Comparison of ENCODE assay signal across 15 cellular contexts in the genomic region with DNA sequence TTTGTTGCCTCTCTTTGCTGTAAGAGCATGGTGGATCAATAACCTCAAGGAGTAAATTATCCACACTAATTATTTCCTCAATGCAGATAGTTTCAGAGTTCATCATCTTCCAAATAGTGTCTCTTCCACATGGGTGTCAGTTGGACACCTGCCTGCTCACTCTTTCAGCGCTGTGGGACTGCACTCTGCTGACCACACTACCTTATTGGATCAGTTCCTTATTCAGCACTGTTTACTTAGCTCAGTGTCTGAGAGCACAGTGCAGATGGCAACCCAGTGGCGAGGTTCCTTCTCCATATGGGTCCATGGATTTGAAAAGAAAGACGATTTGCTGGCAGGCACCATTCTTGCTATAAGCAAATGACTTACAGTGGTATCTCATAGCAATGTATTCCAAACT.
"Had no signal": no experiment of that assay in that cellular context is flagged by ENCODE, and none has a peak within 500 bp of the region (broad histone marks: within the 10 kb centered on the region; RNA-seq: fewer than 3 reads in every experiment).

No MANE protein-coding gene starts in this region.

- H3K27ac ChIP-seq: body of pancreas, gastroesophageal sphincter, right atrium auricular region, skin epidermis, stomach, thoracic aorta, uterus had no signal

- H3K4me1 ChIP-seq: body of pancreas, gastroesophageal sphincter, right atrium auricular region, stomach, uterus had no signal

- H3K4me3 Mint-ChIP-seq: activated CD4-positive, alpha-beta T cell treated with anti-CD3 and anti-CD28 coated beads, Interleukin-2, amount 10 ng/mL, durations not matched to agents 7 days and 5 days; activated naive CD4-positive, alpha-beta T cell treated with anti-CD3 and anti-CD28 coated beads for 36 hours; central memory CD8-positive, alpha-beta T cell had no signal

- H3K27me3 Mint-ChIP-seq: central memory CD8-positive, alpha-beta T cell had no signal

- ATAC-seq: body of pancreas, gastroesophageal sphincter had no signal

- H3K9me3 ChIP-seq: body of pancreas, gastroesophageal sphincter, right atrium auricular region, stomach, thoracic aorta, uterus had no signal

- H3K27ac Mint-ChIP-seq: activated CD4-positive, alpha-beta T cell treated with anti-CD3 and anti-CD28 coated beads, Interleukin-2, amount 10 ng/mL, durations not matched to agents 7 days and 5 days; activated naive CD4-positive, alpha-beta T cell treated with anti-CD3 and anti-CD28 coated beads for 36 hours had no signal

- DNase-seq: activated CD4-positive, alpha-beta T cell treated with anti-CD3 and anti-CD28 coated beads, Interleukin-2, amount 10 ng/mL, durations not matched to agents 7 days and 5 days; activated CD4-positive, CD25-positive, alpha-beta regulatory T cell; activated CD8-positive, alpha-beta memory T cell treated with anti-CD3 and anti-CD28 coated beads for 24 hours; activated naive CD4-positive, alpha-beta T cell treated with anti-CD3 and anti-CD28 coated beads for 36 hours; body of pancreas; cortex of kidney; effector CD8-positive, alpha-beta T cell; posterior cingulate gyrus; stomach; uterus had no signal

- H3K36me3 ChIP-seq: gastroesophageal sphincter, right atrium auricular region, stomach, thoracic aorta, uterus had no signal

- H3K27me3 ChIP-seq: body of pancreas, gastroesophageal sphincter, right atrium auricular region, stomach, uterus had no signal

- H3K4me1 Mint-ChIP-seq: activated CD4-positive, alpha-beta T cell treated with anti-CD3 and anti-CD28 coated beads, Interleukin-2, amount 10 ng/mL, durations not matched to agents 7 days and 5 days; central memory CD8-positive, alpha-beta T cell had no signal

- H3K4me3 ChIP-seq: body of pancreas, gastroesophageal sphincter, right atrium auricular region, skin epidermis, stomach, thoracic aorta, uterus had no signal

- H3K9me3 Mint-ChIP-seq: activated CD4-positive, alpha-beta T cell treated with anti-CD3 and anti-CD28 coated beads, Interleukin-2, amount 10 ng/mL, durations not matched to agents 7 days and 5 days; activated naive CD4-positive, alpha-beta T cell treated with anti-CD3 and anti-CD28 coated beads for 36 hours; central memory CD8-positive, alpha-beta T cell had no signal
